18 cellular contexts compared by ENCODE assay signal in the genomic region with DNA sequence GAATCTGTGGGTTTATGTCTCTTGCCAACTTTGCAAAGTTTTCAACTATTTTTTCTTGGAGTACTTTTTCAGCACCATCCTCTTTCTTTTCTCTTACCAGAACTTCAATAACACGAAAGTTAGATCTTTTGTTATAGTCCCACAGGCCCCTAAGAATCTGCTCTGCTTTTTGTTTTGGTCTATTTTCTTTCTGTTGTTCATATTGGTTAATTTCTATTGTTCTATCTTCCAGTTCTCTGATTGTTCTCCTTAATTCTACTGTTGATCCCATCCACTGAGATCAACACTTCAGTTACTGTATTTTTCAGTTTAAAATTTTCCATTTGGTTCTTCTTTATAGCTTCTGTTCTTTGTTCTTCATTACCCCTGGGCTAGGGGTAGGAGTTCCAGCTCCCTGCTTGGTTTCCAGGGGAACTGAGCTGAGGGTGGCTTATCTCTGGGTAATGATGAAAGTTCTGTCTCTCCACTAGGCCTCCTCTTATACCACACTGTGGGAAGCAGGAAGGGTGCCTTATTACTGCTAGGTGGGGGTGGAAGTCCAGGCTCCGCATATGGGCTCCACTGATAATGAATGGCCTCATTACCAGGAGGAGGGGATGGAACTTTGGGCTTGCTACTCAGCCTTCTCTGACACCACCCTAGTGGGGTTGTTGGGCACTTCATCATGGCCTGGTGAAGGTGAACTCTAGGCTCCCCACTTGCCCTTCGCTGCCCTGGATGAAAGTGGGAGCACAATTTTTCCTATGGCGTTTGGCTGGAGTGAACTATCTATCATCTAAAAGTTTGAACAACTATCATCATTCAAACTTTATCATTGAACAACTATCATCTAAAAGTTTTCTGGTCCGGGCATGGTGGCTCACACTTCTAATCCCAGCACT. TPM values are rescaled to one million over a fixed set of nuclear protein-coding genes. Genes with fewer than 3 reads are reported as not detected.
DNase-seq lines count a peak whose midpoint lies in the region; TF ChIP-seq lines count a peak whose summit lies in the region.
"Had no signal": no experiment of that assay in that cellular context is flagged by ENCODE, and none has a peak within 500 bp of the region (broad histone marks: within the 10 kb centered on the region; RNA-seq: fewer than 3 reads in every experiment).

No MANE protein-coding gene starts in this region.

- peaks cover 15% of the 10 kb centered on the region for H3K36me3 Mint-ChIP-seq in chondrocyte (ENCODE audit: low read depth)
- no peaks in the 10 kb centered on the region for H3K36me3 Mint-ChIP-seq in progenitor cell of endocrine pancreas (ENCODE audit: insufficient read depth)

- no peak for TF ChIP-seq CTCF in chondrocyte (IDR thresholded peaks at IDR 0.05)
- TF ChIP-seq CTCF in progenitor cell of endocrine pancreas (IDR thresholded peaks at IDR 0.05; ENCODE audit: unreplicated experiment): no peak

- H3K4me3 Mint-ChIP-seq in chondrocyte (ENCODE audit: unreplicated experiment) (no peak overlapping the region), progenitor cell of endocrine pancreas (ENCODE audit: low read depth) (no peak overlapping the region)
- H3K4me3 Mint-ChIP-seq: B cell, H9 had no signal

- H3K9me3 Mint-ChIP-seq in chondrocyte (ENCODE audit: low read depth) (peaks cover 11% of the 10 kb centered on the region), progenitor cell of endocrine pancreas (ENCODE audit: low read depth) (no peaks in the 10 kb centered on the region)
- H3K9me3 Mint-ChIP-seq: H9 had no signal

- H3K27me3 Mint-ChIP-seq in chondrocyte (ENCODE audit: low read depth) (no peaks in the 10 kb centered on the region), progenitor cell of endocrine pancreas (peaks cover 10% of the 10 kb centered on the region)

- H3K4me1 Mint-ChIP-seq in chondrocyte (ENCODE audit: low read depth) (peaks cover 41% of the 10 kb centered on the region), progenitor cell of endocrine pancreas (ENCODE audit: low read depth) (peaks cover 3% of the 10 kb centered on the region)
- H3K4me1 Mint-ChIP-seq: B cell had no signal

- H3K27ac Mint-ChIP-seq in chondrocyte (ENCODE audit: unreplicated experiment) (peak overlapping the region; percentile 23), progenitor cell of endocrine pancreas (no peak overlapping the region)
- H3K27ac Mint-ChIP-seq: B cell, H9 had no signal

- peak; percentile 78 for DNase-seq in GF-D8 (lab: John Stamatoyannopoulos, UW)
- DNase-seq in UCSD-AML1 (lab: John Stamatoyannopoulos, UW; ENCODE audit: unreplicated experiment): peak; percentile 42
- no peak for DNase-seq in chondrocyte (ENCODE audit: low spot score)
- DNase-seq in foreskin melanocyte: peak; percentile 61
- DNase-seq in progenitor cell of endocrine pancreas (ENCODE audit: low spot score, unreplicated experiment): no peak
- no peak for DNase-seq in epidermal melanocyte (ENCODE audit: insufficient read length, low spot score)
- DNase-seq in GM19238 (ENCODE audit: insufficient read length, low spot score): no peak
- DNase-seq in activated T-cell treated with anti-CD3 and anti-CD28 coated beads, Interleukin-2, amount 50 U/mL, for 48 hours: no peak
- DNase-seq: COR-L47, DMS 273 treated with DMSO at 0.1 percent for 48 hours, DND-41, H9, Karpas-422, NCI-H1092, NCI-H510A, NCI-H774, Right ventricle myocardium superior had no signal

RNA-seq across cellular contexts. Expression of a gene that starts 39.3 kb away (rescaled TPM):
- total RNA-seq in chondrocyte (201 to 294 TPM (median 211 TPM) in 3 replicates), progenitor cell of endocrine pancreas (53.4 and 55.2 TPM in 2 replicates)

Comparison
In these comparisons a context has a peak if more than half of its experiments do, and no peak if none do; other contexts are left out.
1. DNase-seq: peak in GF-D8 (single experiment), UCSD-AML1 (single experiment) and foreskin melanocyte (single experiment); none in chondrocyte (single experiment), progenitor cell of endocrine pancreas (single experiment), epidermal melanocyte (single experiment), GM19238 (single experiment) and activated T-cell treated with anti-CD3 and anti-CD28 coated beads, Interleukin-2, amount 50 U/mL, for 48 hours (0 of 2).